ENCODE assay signal across 12 cellular contexts in the genomic region with DNA sequence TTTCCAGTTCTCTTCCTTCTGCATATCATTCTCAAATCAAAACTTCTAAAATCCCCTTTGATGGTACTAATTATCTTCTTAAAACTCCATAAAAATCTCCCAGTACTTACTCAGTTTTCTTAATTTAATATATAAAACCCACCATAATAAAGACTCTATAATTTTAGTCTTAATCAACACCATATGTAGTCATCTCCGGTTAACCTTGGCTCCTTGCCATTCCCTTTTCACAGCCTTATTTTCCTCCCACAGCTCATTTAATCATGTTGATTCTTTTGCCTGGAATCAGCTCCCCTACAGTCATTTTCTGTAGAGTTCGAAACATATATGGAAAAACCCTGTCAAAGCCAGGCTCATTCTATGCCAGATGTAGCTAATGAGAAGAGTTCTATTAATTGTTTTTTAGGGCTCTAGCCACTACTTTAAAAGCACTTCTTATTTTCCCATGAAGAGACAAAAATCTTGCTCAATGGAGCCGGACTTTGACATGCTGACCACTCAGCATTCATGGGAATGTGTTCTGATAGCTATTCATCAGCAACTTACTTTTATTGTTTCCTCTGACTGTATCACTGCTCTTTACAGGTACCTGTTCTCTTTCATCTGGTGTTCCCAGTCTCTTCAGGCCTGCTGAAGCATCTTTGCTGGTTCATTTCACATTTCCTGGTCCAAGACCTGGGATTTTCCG.
DNase-seq lines count a peak whose midpoint lies in the region; ATAC-seq and TF ChIP-seq lines count a peak whose summit lies in the region.
"Had no signal": no experiment of that assay in that cellular context is flagged by ENCODE, and none has a peak within 500 bp of the region (broad histone marks: within the 10 kb centered on the region; RNA-seq: fewer than 3 reads in every experiment).

No MANE protein-coding gene starts in this region.

- H3K27me3 ChIP-seq in MG63 (no peaks in the 10 kb centered on the region), hepatocyte (no peaks in the 10 kb centered on the region), aorta (ENCODE audit: control insufficient read depth in 1 of 2, insufficient read depth in 2 of 2, low read length in 1 of 2) (no peaks in the 10 kb centered on the region), esophagus squamous epithelium (no peaks in the 10 kb centered on the region)
- H3K27me3 ChIP-seq: breast epithelium had no signal

- no peaks in the 10 kb centered on the region for H3K9me2 ChIP-seq in hepatocyte (replicated peaks; ENCODE audit: insufficient read depth)

- H3K9me3 ChIP-seq in MG63, result no peaks in the 10 kb centered on the region
- no peaks in the 10 kb centered on the region for H3K9me3 ChIP-seq in hepatocyte (ENCODE audit: low read depth)
- H3K9me3 ChIP-seq in aorta (ENCODE audit: control insufficient read depth, low read length), result no peaks in the 10 kb centered on the region
- no peaks in the 10 kb centered on the region for H3K9me3 ChIP-seq in esophagus squamous epithelium
- H3K9me3 ChIP-seq: breast epithelium had no signal

- 67% methylated on average over 4 of the region's 4 CpGs for WGBS in hepatocyte (ENCODE audit: low lambda C conversion rate, missing lambda C conversion rate)
- WGBS in aorta, 2 donors, result 46 to 52% methylated on average over 4 of the region's 4 CpGs
- WGBS in esophagus squamous epithelium, 2 donors, result 58 to 61% methylated on average over 4 of the region's 4 CpGs

- DNase-seq in AG10803 (ENCODE audit: low read depth) (peak; percentile 69), MG63 (no peak), hepatocyte (ENCODE audit: low spot score) (no peak), aorta (no peak), islet precursor cell (no peak), NOMO-1 (lab: John Stamatoyannopoulos, UW; ENCODE audit: unreplicated experiment in 2 of 2) (no peak), esophagus squamous epithelium (lab: John Stamatoyannopoulos, UW) (no peak)
- DNase-seq: activated CD8-positive, alpha-beta memory T cell treated with anti-CD3 and anti-CD28 coated beads, Interleukin-2, amount 50 U/mL, for 48 hours; foreskin melanocyte; NCI-H1930 had no signal

- no peak for TF ChIP-seq POLR2A in esophagus squamous epithelium (IDR thresholded peaks at IDR 0.05)

- no peak for TF ChIP-seq CTCF in AG10803 (conservative IDR thresholded peaks at IDR 0.05; ENCODE audit: low read length)
- TF ChIP-seq CTCF in WI38 (IDR thresholded peaks at IDR 0.05; ENCODE audit: low read depth, low read length), result no peak
- no peak for TF ChIP-seq CTCF in hepatocyte (IDR thresholded peaks at IDR 0.05; ENCODE audit: poor library complexity)
- TF ChIP-seq CTCF in esophagus squamous epithelium (IDR thresholded peaks at IDR 0.05), result no peak

- no peak overlapping the region for H3K4me2 ChIP-seq in hepatocyte

- peak overlapping the region; percentile 8 for H3K27ac ChIP-seq in hepatocyte
- H3K27ac ChIP-seq in aorta (ENCODE audit: low read depth in 1 of 2, low read length in 2 of 2), result peak overlapping the region in 1 of 2 donors; percentile 67
- no peak overlapping the region for H3K27ac ChIP-seq in esophagus squamous epithelium
- H3K27ac ChIP-seq: breast epithelium had no signal

- no peak overlapping the region for H2AFZ ChIP-seq in hepatocyte

- H3K4me3 ChIP-seq in AG10803 (ENCODE audit: low read length) (no peak overlapping the region), MG63 (0 out of 2 replicates have a peak overlapping the region, but pooled peaks have one; percentile 1), WI38 (ENCODE audit: low read depth, low read length) (peak overlapping the region; percentile 4), hepatocyte (no peak overlapping the region), aorta (ENCODE audit: low read length in 2 of 2) (no peak overlapping the region), esophagus squamous epithelium (no peak overlapping the region)
- H3K4me3 ChIP-seq: breast epithelium had no signal

- ATAC-seq in aorta (ENCODE audit: low FRiP score), result no peak

- H3K36me3 ChIP-seq in MG63 (no peaks in the 10 kb centered on the region), hepatocyte (replicated peaks; ENCODE audit: insufficient read depth, low read depth) (no peaks in the 10 kb centered on the region), aorta (ENCODE audit: control insufficient read depth in 1 of 2, insufficient read depth in 2 of 2, low read length in 1 of 2) (no peaks in the 10 kb centered on the region), esophagus squamous epithelium (no peaks in the 10 kb centered on the region)
- H3K36me3 ChIP-seq: breast epithelium had no signal

- intact Hi-C loops in aorta (cut with DNase I) (no loop called here), esophagus squamous epithelium (cut with DNase I) (no loop called here)

- H4K20me1 ChIP-seq in hepatocyte (ENCODE audit: insufficient read depth, poor library complexity, severe bottlenecking), result no peaks in the 10 kb centered on the region

- H3K4me1 ChIP-seq in hepatocyte (ENCODE audit: insufficient read depth), result no peaks in the 10 kb centered on the region
- H3K4me1 ChIP-seq in aorta (ENCODE audit: control insufficient read depth in 1 of 2, insufficient read depth in 2 of 2, low read length in 2 of 2), result peaks cover 0 to 2% of the 10 kb centered on the region in 2 donors
- no peaks in the 10 kb centered on the region for H3K4me1 ChIP-seq in esophagus squamous epithelium
- H3K4me1 ChIP-seq: breast epithelium had no signal

- no peaks in the 10 kb centered on the region for H3K79me2 ChIP-seq in hepatocyte

Comparison
In these comparisons a context has a peak if more than half of its experiments do, and no peak if none do; other contexts are left out.
1. H3K4me3 ChIP-seq: peak in MG63 (single experiment) and WI38 (single experiment); none in AG10803 (single experiment), hepatocyte (single experiment), aorta (0 of 2) and esophagus squamous epithelium (0 of 4).